14 cellular contexts compared by ENCODE assay signal in genomic region chr1:66954208-66954607, GRCh38. TPM values are rescaled to one million over a fixed set of nuclear protein-coding genes. Genes with fewer than 3 reads are reported as not detected.
DNase-seq lines count a peak whose midpoint lies in the region; ATAC-seq, FAIRE-seq and TF ChIP-seq lines count a peak whose summit lies in the region.
"Had no signal": no experiment of that assay in that cellular context is flagged by ENCODE, and none has a peak within 500 bp of the region (broad histone marks: within the 10 kb centered on the region; RNA-seq: fewer than 3 reads in every experiment).

No MANE protein-coding gene starts in this region.

- H3K27ac Mint-ChIP-seq in activated CD4-positive, alpha-beta memory T cell treated with anti-CD3 and anti-CD28 coated beads, Interleukin-2, amount 10 ng/mL, durations not matched to agents 7 days and 5 days, result peak overlapping the region; percentile 18
- H3K27ac Mint-ChIP-seq: T-helper 1 cell treated with Interleukin-12 subunit alpha and Interleukin-12 subunit beta and Interleukin-4 antibody, amounts not matched to agents 30 μg/mL and 1 μg/mL, for 36 hours had no signal

- no peak for TF ChIP-seq CTCF in GM13976 (IDR thresholded peaks at IDR 0.05; ENCODE audit: borderline replicate concordance, control extremely low read depth, extremely low read depth, insufficient read depth, missing control alignments)

- CTCF ChIA-PET in activated CD4-positive, alpha-beta memory T cell treated with anti-CD3 and anti-CD28 coated beads, Interleukin-2, amount 10 ng/mL, durations not matched to agents 7 days and 5 days (lab: Charles Lee), result no interaction called here

- H3K27me3 Mint-ChIP-seq in activated CD4-positive, alpha-beta memory T cell treated with anti-CD3 and anti-CD28 coated beads, Interleukin-2, amount 10 ng/mL, durations not matched to agents 7 days and 5 days, result no peaks in the 10 kb centered on the region

- no peaks in the 10 kb centered on the region for H3K9me3 Mint-ChIP-seq in activated CD4-positive, alpha-beta memory T cell treated with anti-CD3 and anti-CD28 coated beads, Interleukin-2, amount 10 ng/mL, durations not matched to agents 7 days and 5 days
- H3K9me3 Mint-ChIP-seq: immature natural killer cell; T-helper 1 cell treated with Interleukin-12 subunit alpha and Interleukin-12 subunit beta and Interleukin-4 antibody, amounts not matched to agents 30 μg/mL and 1 μg/mL, for 36 hours had no signal

- H3K4me1 Mint-ChIP-seq in activated CD4-positive, alpha-beta memory T cell treated with anti-CD3 and anti-CD28 coated beads, Interleukin-2, amount 10 ng/mL, durations not matched to agents 7 days and 5 days, result peaks cover 20% of the 10 kb centered on the region

- ATAC-seq in GM19395 (IDR thresholded peaks at IDR 0.05; ENCODE audit: unreplicated experiment), result peak; percentile 80
- peak; percentile 85 for ATAC-seq in HG02938 (IDR thresholded peaks at IDR 0.05; ENCODE audit: unreplicated experiment)

- POLR2A ChIA-PET in activated CD4-positive, alpha-beta memory T cell treated with anti-CD3 and anti-CD28 coated beads, Interleukin-2, amount 10 ng/mL, durations not matched to agents 7 days and 5 days (lab: Charles Lee), result no interaction called here

- FAIRE-seq in urothelium cell line (lab: Jason Lieb, UNC), result no peak

- in situ Hi-C loops in GM13976 (cut with MboI; ENCODE audit: low sequenced_read_pairs, unreplicated experiment), result no loop called here

- peak; percentile 16 for DNase-seq in GM13976 (ENCODE audit: low spot score)
- no peak for DNase-seq in activated CD4-positive, alpha-beta memory T cell treated with anti-CD3 and anti-CD28 coated beads, Interleukin-2, amount 10 ng/mL, durations not matched to agents 7 days and 5 days
- no peak for DNase-seq in urothelium cell line (ENCODE audit: low spot score)
- DNase-seq in H4 (ENCODE audit: low spot score), result no peak
- no peak for DNase-seq in NCI-H1417 treated with DMSO at 0.1 percent for 48 hours (lab: John Stamatoyannopoulos, UW)
- no peak for DNase-seq in central memory CD4-positive, alpha-beta T cell
- DNase-seq: activated effector memory CD4-positive, alpha-beta T cell treated with anti-CD3 and anti-CD28 coated beads, Interleukin-2, amount 50 U/mL, for 16 hours; effector CD8-positive, alpha-beta T cell; immature natural killer cell; NCI-H748 treated with DMSO at 0.1 percent for 48 hours; tibial artery had no signal

- H3K4me3 Mint-ChIP-seq in activated CD4-positive, alpha-beta memory T cell treated with anti-CD3 and anti-CD28 coated beads, Interleukin-2, amount 10 ng/mL, durations not matched to agents 7 days and 5 days, result no peak overlapping the region
- H3K4me3 Mint-ChIP-seq: immature natural killer cell; T-helper 1 cell treated with Interleukin-12 subunit alpha and Interleukin-12 subunit beta and Interleukin-4 antibody, amounts not matched to agents 30 μg/mL and 1 μg/mL, for 36 hours had no signal

- peaks cover 74% of the 10 kb centered on the region for H3K36me3 Mint-ChIP-seq in activated CD4-positive, alpha-beta memory T cell treated with anti-CD3 and anti-CD28 coated beads, Interleukin-2, amount 10 ng/mL, durations not matched to agents 7 days and 5 days (ENCODE audit: low read depth)

RNA-seq across cellular contexts. Expression of gene MIER1, which starts 29.4 kb away (rescaled TPM):
- total RNA-seq in activated CD4-positive, alpha-beta memory T cell treated with anti-CD3 and anti-CD28 coated beads, Interleukin-2, amount 10 ng/mL, durations not matched to agents 7 days and 5 days, result 10 to 100 TPM; 61.7 to 62.0 TPM
- total RNA-seq in H4 (2014; rRNA removed; shearing (Covaris generic)), result 17.6 and 25.4 TPM in 2 replicates

RNA-seq across cellular contexts. Expression of gene DNAI4, which starts 29.6 kb away (rescaled TPM):
- 1 to 10 TPM; 1.4 to 2.7 TPM for total RNA-seq in activated CD4-positive, alpha-beta memory T cell treated with anti-CD3 and anti-CD28 coated beads, Interleukin-2, amount 10 ng/mL, durations not matched to agents 7 days and 5 days
- total RNA-seq in H4 (2014; rRNA removed; shearing (Covaris generic)), result 0.31 and 0.89 TPM in 2 replicates
